In the genomic region with DNA sequence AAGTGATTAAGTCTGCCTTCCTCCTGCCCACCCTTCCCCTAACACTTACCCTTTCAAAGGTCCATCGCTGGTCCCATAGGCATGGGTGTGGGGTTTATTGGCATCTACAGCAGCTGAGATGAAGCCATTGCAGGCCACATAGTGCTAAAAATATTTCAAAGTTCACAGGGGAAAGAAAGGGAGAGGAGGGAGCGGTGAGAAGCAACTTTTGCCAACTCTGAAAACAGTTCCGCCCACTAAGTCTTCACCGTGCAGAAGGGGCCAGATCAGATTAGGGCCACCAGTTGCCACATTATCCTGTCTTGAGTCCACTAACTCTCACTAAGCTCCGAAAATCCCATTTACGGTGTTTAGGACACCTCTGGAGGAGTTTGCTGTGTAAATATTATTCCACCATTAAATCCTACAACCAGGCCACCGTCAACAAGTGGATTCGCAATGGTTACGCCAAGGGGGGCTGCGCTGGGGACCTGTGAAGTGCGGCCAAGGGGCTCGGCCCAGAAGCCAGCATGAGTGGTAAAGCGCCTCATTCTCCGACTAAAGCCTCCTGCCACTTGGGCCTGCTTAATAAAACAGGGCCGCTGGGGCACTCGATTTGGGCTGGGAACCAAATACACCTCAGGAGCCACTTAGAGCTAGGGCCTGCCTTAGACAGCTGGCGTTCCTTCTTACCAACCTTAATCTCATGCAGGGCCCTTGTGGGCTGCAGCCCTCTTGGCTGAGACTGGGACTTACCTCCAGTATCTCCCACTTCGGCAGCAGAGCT, we compare ENCODE assay signal across 1 cellular context.
TF ChIP-seq lines count a peak whose summit lies in the region.

No MANE protein-coding gene starts in this region.

TF ChIP-seq in GM23338, 12 proteins besides CTCF, POLR2A, EP300 and RAD21 (continued from another document):
- TF ChIP-seq, protein P1, sequence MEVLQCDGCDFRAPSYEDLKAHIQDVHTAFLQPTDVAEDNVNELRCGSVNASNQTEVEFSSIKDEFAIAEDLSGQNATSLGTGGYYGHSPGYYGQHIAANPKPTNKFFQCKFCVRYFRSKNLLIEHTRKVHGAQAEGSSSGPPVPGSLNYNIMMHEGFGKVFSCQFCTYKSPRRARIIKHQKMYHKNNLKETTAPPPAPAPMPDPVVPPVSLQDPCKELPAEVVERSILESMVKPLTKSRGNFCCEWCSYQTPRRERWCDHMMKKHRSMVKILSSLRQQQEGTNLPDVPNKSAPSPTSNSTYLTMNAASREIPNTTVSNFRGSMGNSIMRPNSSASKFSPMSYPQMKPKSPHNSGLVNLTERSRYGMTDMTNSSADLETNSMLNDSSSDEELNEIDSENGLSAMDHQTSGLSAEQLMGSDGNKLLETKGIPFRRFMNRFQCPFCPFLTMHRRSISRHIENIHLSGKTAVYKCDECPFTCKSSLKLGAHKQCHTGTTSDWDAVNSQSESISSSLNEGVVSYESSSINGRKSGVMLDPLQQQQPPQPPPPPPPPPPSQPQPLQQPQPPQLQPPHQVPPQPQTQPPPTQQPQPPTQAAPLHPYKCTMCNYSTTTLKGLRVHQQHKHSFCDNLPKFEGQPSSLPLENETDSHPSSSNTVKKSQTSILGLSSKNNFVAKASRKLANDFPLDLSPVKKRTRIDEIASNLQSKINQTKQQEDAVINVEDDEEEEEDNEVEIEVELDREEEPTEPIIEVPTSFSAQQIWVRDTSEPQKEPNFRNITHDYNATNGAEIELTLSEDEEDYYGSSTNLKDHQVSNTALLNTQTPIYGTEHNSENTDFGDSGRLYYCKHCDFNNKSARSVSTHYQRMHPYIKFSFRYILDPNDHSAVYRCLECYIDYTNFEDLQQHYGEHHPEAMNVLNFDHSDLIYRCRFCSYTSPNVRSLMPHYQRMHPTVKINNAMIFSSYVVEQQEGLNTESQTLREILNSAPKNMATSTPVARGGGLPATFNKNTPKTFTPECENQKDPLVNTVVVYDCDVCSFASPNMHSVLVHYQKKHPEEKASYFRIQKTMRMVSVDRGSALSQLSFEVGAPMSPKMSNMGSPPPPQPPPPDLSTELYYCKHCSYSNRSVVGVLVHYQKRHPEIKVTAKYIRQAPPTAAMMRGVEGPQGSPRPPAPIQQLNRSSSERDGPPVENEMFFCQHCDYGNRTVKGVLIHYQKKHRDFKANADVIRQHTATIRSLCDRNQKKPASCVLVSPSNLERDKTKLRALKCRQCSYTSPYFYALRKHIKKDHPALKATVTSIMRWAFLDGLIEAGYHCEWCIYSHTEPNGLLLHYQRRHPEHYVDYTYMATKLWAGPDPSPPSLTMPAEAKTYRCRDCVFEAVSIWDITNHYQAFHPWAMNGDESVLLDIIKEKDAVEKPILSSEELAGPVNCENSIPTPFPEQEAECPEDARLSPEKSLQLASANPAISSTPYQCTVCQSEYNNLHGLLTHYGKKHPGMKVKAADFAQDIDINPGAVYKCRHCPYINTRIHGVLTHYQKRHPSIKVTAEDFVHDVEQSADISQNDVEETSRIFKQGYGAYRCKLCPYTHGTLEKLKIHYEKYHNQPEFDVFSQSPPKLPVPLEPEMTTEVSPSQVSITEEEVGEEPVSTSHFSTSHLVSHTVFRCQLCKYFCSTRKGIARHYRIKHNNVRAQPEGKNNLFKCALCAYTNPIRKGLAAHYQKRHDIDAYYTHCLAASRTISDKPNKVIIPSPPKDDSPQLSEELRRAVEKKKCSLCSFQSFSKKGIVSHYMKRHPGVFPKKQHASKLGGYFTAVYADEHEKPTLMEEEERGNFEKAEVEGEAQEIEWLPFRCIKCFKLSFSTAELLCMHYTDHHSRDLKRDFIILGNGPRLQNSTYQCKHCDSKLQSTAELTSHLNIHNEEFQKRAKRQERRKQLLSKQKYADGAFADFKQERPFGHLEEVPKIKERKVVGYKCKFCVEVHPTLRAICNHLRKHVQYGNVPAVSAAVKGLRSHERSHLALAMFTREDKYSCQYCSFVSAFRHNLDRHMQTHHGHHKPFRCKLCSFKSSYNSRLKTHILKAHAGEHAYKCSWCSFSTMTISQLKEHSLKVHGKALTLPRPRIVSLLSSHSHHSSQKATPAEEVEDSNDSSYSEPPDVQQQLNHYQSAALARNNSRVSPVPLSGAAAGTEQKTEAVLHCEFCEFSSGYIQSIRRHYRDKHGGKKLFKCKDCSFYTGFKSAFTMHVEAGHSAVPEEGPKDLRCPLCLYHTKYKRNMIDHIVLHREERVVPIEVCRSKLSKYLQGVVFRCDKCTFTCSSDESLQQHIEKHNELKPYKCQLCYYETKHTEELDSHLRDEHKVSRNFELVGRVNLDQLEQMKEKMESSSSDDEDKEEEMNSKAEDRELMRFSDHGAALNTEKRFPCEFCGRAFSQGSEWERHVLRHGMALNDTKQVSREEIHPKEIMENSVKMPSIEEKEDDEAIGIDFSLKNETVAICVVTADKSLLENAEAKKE (CRISPR knock-in tag; IDR thresholded peaks at IDR 0.05): no peak
- TF ChIP-seq JUNB (IDR thresholded peaks at IDR 0.05; ENCODE audit: unreplicated experiment) (no peak), POLR2AphosphoS5 (IDR thresholded peaks at IDR 0.05; ENCODE audit: low read depth) (no peak), EZH2phosphoT487 (IDR thresholded peaks at IDR 0.05; ENCODE audit: unreplicated experiment) (no peak), ZNF331 (CRISPR knock-in tag; IDR thresholded peaks at IDR 0.05; ENCODE audit: low read depth) (no peak), CREB1 (CRISPR knock-in tag; IDR thresholded peaks at IDR 0.05; ENCODE audit: low read depth) (no peak), ZNF114 (CRISPR knock-in tag; IDR thresholded peaks at IDR 0.05) (no peak), STAT1 (IDR thresholded peaks at IDR 0.05; ENCODE audit: unreplicated experiment) (no peak), EZH2 (IDR thresholded peaks at IDR 0.05; ENCODE audit: low read depth, unreplicated experiment) (no peak), NANOG (IDR thresholded peaks at IDR 0.05; ENCODE audit: borderline replicate concordance) (no peak)
- TF ChIP-seq, protein P2, sequence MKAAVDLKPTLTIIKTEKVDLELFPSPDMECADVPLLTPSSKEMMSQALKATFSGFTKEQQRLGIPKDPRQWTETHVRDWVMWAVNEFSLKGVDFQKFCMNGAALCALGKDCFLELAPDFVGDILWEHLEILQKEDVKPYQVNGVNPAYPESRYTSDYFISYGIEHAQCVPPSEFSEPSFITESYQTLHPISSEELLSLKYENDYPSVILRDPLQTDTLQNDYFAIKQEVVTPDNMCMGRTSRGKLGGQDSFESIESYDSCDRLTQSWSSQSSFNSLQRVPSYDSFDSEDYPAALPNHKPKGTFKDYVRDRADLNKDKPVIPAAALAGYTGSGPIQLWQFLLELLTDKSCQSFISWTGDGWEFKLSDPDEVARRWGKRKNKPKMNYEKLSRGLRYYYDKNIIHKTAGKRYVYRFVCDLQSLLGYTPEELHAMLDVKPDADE (IDR thresholded peaks at IDR 0.05): no peak
